ENCODE assay signal across 25 cellular contexts in the genomic region with DNA sequence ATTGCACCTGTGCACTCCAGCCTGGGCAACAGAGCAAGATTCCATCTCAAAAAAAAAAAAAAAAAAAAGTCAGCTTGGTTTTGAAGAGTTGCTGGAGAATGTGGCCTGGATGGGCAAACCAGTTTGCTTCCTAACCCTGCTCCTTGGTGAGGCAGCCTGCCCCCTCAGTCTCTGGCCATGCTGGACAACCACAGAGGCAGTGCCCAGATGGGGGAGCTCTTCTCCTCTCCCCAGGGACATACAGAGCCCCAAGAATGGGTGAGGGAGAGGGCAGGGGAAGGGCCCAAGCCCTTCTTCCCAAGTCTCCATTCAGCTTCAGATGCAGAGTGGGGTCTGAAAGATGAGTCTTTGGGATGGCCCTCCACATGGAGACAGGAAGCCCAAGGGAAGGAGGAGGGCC. TPM values are rescaled to one million over a fixed set of nuclear protein-coding genes. Genes with fewer than 3 reads are reported as not detected.
DNase-seq lines count a peak whose midpoint lies in the region; ATAC-seq, FAIRE-seq and TF ChIP-seq lines count a peak whose summit lies in the region.
"Had no signal": no experiment of that assay in that cellular context is flagged by ENCODE, and none has a peak within 500 bp of the region (broad histone marks: within the 10 kb centered on the region; RNA-seq: fewer than 3 reads in every experiment).

No MANE protein-coding gene starts in this region.

- intact Hi-C loops in MCF 10A (cut with micrococcal nuclease) (no loop called here), mammary epithelial cell (cut with micrococcal nuclease) (no loop called here)

- H3K36me3 Mint-ChIP-seq in MCF 10A (ENCODE audit: insufficient read depth, unreplicated experiment) (peaks cover 16% of the 10 kb centered on the region), progenitor cell of endocrine pancreas (ENCODE audit: insufficient read depth) (peaks cover 15% of the 10 kb centered on the region), T-cell (no peaks in the 10 kb centered on the region)

- H3K9me3 ChIP-seq in mammary epithelial cell (replicated peaks; ENCODE audit: insufficient read depth, low read length) (no peaks in the 10 kb centered on the region), small intestine (ENCODE audit: control insufficient read depth, low read depth) (no peaks in the 10 kb centered on the region)
- H3K9me3 ChIP-seq: BLaER1, ovary had no signal

- H3K27ac Mint-ChIP-seq in MCF 10A (ENCODE audit: low read depth, unreplicated experiment) (peak overlapping the region; percentile 59), progenitor cell of endocrine pancreas (peak overlapping the region; percentile 71), T-cell (no peak overlapping the region)
- H3K27ac Mint-ChIP-seq: activated T-helper 17 cell treated with anti-CD3 and anti-CD28 coated beads, Interleukin-2, amount 50 U/mL, for 72 hours; stimulated activated naive CD8-positive, alpha-beta T cell treated with anti-CD3 and anti-CD28 coated beads, Interleukin-15, amount 100 ng/mL, for 72 hours; type B pancreatic cell had no signal

- H3K4me3 ChIP-seq in mammary epithelial cell (replicated peaks in 1 of 3; ENCODE audit: insufficient read depth in 1 of 3, low read depth in 2 of 3, low read length in 3 of 3): no peak overlapping the region
- no peak overlapping the region for H3K4me3 ChIP-seq in fibroblast of the aortic adventitia (ENCODE audit: low read depth, low read length)
- no peak overlapping the region for H3K4me3 ChIP-seq in small intestine (ENCODE audit: low read depth in 1 of 2, low read length in 2 of 2)
- H3K4me3 ChIP-seq: BLaER1, ovary had no signal

- ATAC-seq in SK-N-SH treated with all-trans-retinoic acid at 6 μM for 48 hours: peak; percentile 45
- ATAC-seq in T-cell (replicated peaks in 1 of 4): no peak
- ATAC-seq in HG03280 (IDR thresholded peaks at IDR 0.05; ENCODE audit: unreplicated experiment): no peak
- ATAC-seq: activated T-helper 17 cell treated with anti-CD3 and anti-CD28 coated beads, Interleukin-2, amount 50 U/mL, for 72 hours; stimulated activated naive CD8-positive, alpha-beta T cell treated with anti-CD3 and anti-CD28 coated beads, Interleukin-15, amount 100 ng/mL, for 72 hours had no signal

- H3K4me1 Mint-ChIP-seq in MCF 10A (ENCODE audit: insufficient read depth, unreplicated experiment): no peaks in the 10 kb centered on the region
- no peaks in the 10 kb centered on the region for H3K4me1 Mint-ChIP-seq in progenitor cell of endocrine pancreas (ENCODE audit: low read depth)
- no peaks in the 10 kb centered on the region for H3K4me1 Mint-ChIP-seq in T-cell
- H3K4me1 Mint-ChIP-seq: activated T-helper 17 cell treated with anti-CD3 and anti-CD28 coated beads, Interleukin-2, amount 50 U/mL, for 72 hours; stimulated activated naive CD8-positive, alpha-beta T cell treated with anti-CD3 and anti-CD28 coated beads, Interleukin-15, amount 100 ng/mL, for 72 hours had no signal

- H3K27me3 ChIP-seq in mammary epithelial cell (ENCODE audit: insufficient read depth, low read length): no peaks in the 10 kb centered on the region
- no peaks in the 10 kb centered on the region for H3K27me3 ChIP-seq in small intestine (ENCODE audit: control insufficient read depth in 2 of 2, insufficient read depth in 2 of 2, low read length in 2 of 2)
- H3K27me3 ChIP-seq: BLaER1, ovary had no signal

- CTCF ChIA-PET in MCF 10A (lab: Yijun Ruan, JAX) (interaction anchor here (1.3 to 2.0 kb wide), 2 partner anchors 12 to 76 kb away, joined by 7 to 9 read pairs; no protein-coding TSS in a partner anchor), mammary epithelial cell (lab: Charles Lee; ENCODE audit: low non-redundant PET) (no interaction called here), T-cell (lab: Charles Lee) (interaction anchor here in 1 of 2 donors (0.9 kb wide), 1 partner anchor 44 kb away, joined by 3 read pairs; no protein-coding TSS in a partner anchor)

- dilution Hi-C loops in mammary epithelial cell (cut with HindIII; ENCODE audit: low sequenced_read_pairs): no loop called here

- no peak overlapping the region for H2AFZ ChIP-seq in mammary epithelial cell (ENCODE audit: low read depth, low read length)

- TF ChIP-seq CTCF in MCF 10A (IDR thresholded peaks at IDR 0.05; ENCODE audit: unreplicated experiment): no peak
- peak in 1 of 2 donors; percentile 34 for TF ChIP-seq CTCF in mammary epithelial cell (conservative IDR thresholded peaks at IDR 0.05 in 1 of 2, IDR thresholded peaks at IDR 0.05 in 1 of 2; ENCODE audit: extremely low read depth in 1 of 2, insufficient read depth in 1 of 2, low read depth in 1 of 2, low read length in 2 of 2)
- peak; percentile 3 for TF ChIP-seq CTCF in fibroblast of the aortic adventitia (IDR thresholded peaks at IDR 0.05; ENCODE audit: insufficient read depth, low read length)
- no peak for TF ChIP-seq CTCF in progenitor cell of endocrine pancreas (IDR thresholded peaks at IDR 0.05; ENCODE audit: unreplicated experiment)

- no peak overlapping the region for H3K4me2 ChIP-seq in mammary epithelial cell (ENCODE audit: insufficient read depth, low read depth, low read length)
- H3K4me2 ChIP-seq: BLaER1 had no signal

- no peak overlapping the region for H3K4me3 Mint-ChIP-seq in MCF 10A (ENCODE audit: unreplicated experiment)
- H3K4me3 Mint-ChIP-seq in progenitor cell of endocrine pancreas (ENCODE audit: low read depth): no peak overlapping the region
- no peak overlapping the region for H3K4me3 Mint-ChIP-seq in T-cell
- H3K4me3 Mint-ChIP-seq: activated T-helper 17 cell treated with anti-CD3 and anti-CD28 coated beads, Interleukin-2, amount 50 U/mL, for 72 hours; stimulated activated naive CD8-positive, alpha-beta T cell treated with anti-CD3 and anti-CD28 coated beads, Interleukin-15, amount 100 ng/mL, for 72 hours; type B pancreatic cell had no signal

- H3K27ac ChIP-seq in mammary epithelial cell (ENCODE audit: insufficient read depth, low read depth, low read length) (no peak overlapping the region), small intestine (ENCODE audit: low read depth in 1 of 2, low read length in 1 of 2) (no peak overlapping the region)
- H3K27ac ChIP-seq: BLaER1, ovary, RWPE1 had no signal

- H3K27me3 Mint-ChIP-seq in MCF 10A (ENCODE audit: insufficient read depth, unreplicated experiment) (no peaks in the 10 kb centered on the region), progenitor cell of endocrine pancreas (no peaks in the 10 kb centered on the region), T-cell (peaks cover 12 to 19% of the 10 kb centered on the region in 2 donors)
- H3K27me3 Mint-ChIP-seq: type B pancreatic cell had no signal

- POLR2A ChIA-PET in MCF 10A (lab: Yijun Ruan, JAX) (no interaction called here), T-cell (lab: Charles Lee) (no interaction called here)

- DNase-seq in MCF 10A (ENCODE audit: unreplicated experiment) (no peak), mammary epithelial cell (no peak), fibroblast of the aortic adventitia (ENCODE audit: low read depth) (no peak), progenitor cell of endocrine pancreas (ENCODE audit: low spot score, unreplicated experiment) (no peak), small intestine (no peak), T-cell (no peak)
- DNase-seq: 8988T; activated CD4-positive, alpha-beta T cell treated with anti-CD3 and anti-CD28 coated beads for 48 hours; Calu3; erythroblast; KG1; MV-4-11; NCI-H187 treated with DMSO at 0.1 percent for 48 hours; ovary; stimulated activated CD4-positive, alpha-beta T cell treated with anti-CD3 and anti-CD28 coated beads, Interleukin-2, amount 100 ng/mL, for 24 hours; stimulated activated naive CD8-positive, alpha-beta T cell treated with anti-CD3 and anti-CD28 coated beads, Interleukin-15, amount 100 ng/mL, for 72 hours had no signal

- no peak overlapping the region for H3K9ac ChIP-seq in mammary epithelial cell (ENCODE audit: insufficient read depth, low read length)
- H3K9ac ChIP-seq: BLaER1 had no signal

- H3K36me3 ChIP-seq in mammary epithelial cell (ENCODE audit: insufficient read depth, low read length): peaks cover 18% of the 10 kb centered on the region
- peaks cover 0 to 2% of the 10 kb centered on the region in 2 donors for H3K36me3 ChIP-seq in small intestine (ENCODE audit: control insufficient read depth in 2 of 2, insufficient read depth in 2 of 2, low read length in 2 of 2)
- H3K36me3 ChIP-seq: ovary had no signal

- in situ Hi-C loops in mammary epithelial cell (cut with MboI; ENCODE audit: low sequenced_read_pairs in 2 of 2): no loop called here

- H3K9me3 Mint-ChIP-seq in MCF 10A (ENCODE audit: unreplicated experiment) (no peaks in the 10 kb centered on the region), progenitor cell of endocrine pancreas (ENCODE audit: low read depth) (no peaks in the 10 kb centered on the region), T-cell (no peaks in the 10 kb centered on the region)
- H3K9me3 Mint-ChIP-seq: activated T-helper 17 cell treated with anti-CD3 and anti-CD28 coated beads, Interleukin-2, amount 50 U/mL, for 72 hours; stimulated activated naive CD8-positive, alpha-beta T cell treated with anti-CD3 and anti-CD28 coated beads, Interleukin-15, amount 100 ng/mL, for 72 hours; type B pancreatic cell had no signal

- no peaks in the 10 kb centered on the region for H4K20me1 ChIP-seq in mammary epithelial cell (ENCODE audit: insufficient read depth, low read length)
- H4K20me1 ChIP-seq: BLaER1 had no signal

- H3K79me2 ChIP-seq in mammary epithelial cell (ENCODE audit: insufficient read depth, low read length): peaks cover 3% of the 10 kb centered on the region

- no peak for FAIRE-seq in small intestine (lab: Jason Lieb, UNC)
- FAIRE-seq: GM19239, H54 had no signal

- H3K4me1 ChIP-seq in mammary epithelial cell (ENCODE audit: insufficient read depth, low read length): no peaks in the 10 kb centered on the region
- peaks cover 2 to 3% of the 10 kb centered on the region in 2 donors for H3K4me1 ChIP-seq in small intestine (ENCODE audit: control insufficient read depth in 2 of 2, insufficient read depth in 1 of 2, low read depth in 1 of 2, low read length in 1 of 2)

- BruUV-seq in MCF 10A (replicated peaks; lab: Mats Ljungman, UMichigan) (no TSS peak), mammary epithelial cell (replicated peaks; lab: Mats Ljungman, UMichigan) (no TSS peak)

RNA-seq across cellular contexts. Expression of a gene that starts 27.9 kb away (rescaled TPM):
- total RNA-seq in MCF 10A (2022) (52.8 and 57.7 TPM in 2 replicates), mammary epithelial cell (100 to 1,000 TPM in 1 of 2 donors, 10 to 100 TPM in 1; 50.5 to 110 TPM), fibroblast of the aortic adventitia (ENCODE audit: low replicate concordance) (87.3 and 121 TPM in 2 replicates), progenitor cell of endocrine pancreas (198 and 207 TPM in 2 replicates), T-cell (under 1 TPM in 3 of 5 donors, not detected in 2; 0.66 to 0.76 (median 0.76) TPM)
- polyA plus RNA-seq in mammary epithelial cell (128 TPM), small intestine (10 to 100 TPM in 2 of 3 donors, 1 to 10 TPM in 1; 7.8 to 40.7 (median 10.3) TPM)
- 224 TPM for polyA minus RNA-seq in mammary epithelial cell

RNA-seq across cellular contexts. Expression of a gene that starts 41.0 kb away (rescaled TPM):
- total RNA-seq in MCF 10A (2022) (not detected in 2 replicates), mammary epithelial cell (1 to 10 TPM in 1 of 2 donors, under 1 TPM in 1; 0.33 to 1.3 TPM), fibroblast of the aortic adventitia (ENCODE audit: low replicate concordance) (1.2 and 5.5 TPM in 2 replicates), progenitor cell of endocrine pancreas (3.7 and 4.5 TPM in 2 replicates), T-cell (not detected)
- polyA plus RNA-seq in mammary epithelial cell (0.03 TPM), small intestine (1 to 10 TPM in 2 of 3 donors, not detected in 1; 1.9 TPM)
- polyA minus RNA-seq in mammary epithelial cell: not detected
- total RNA-seq: activated T-helper 17 cell treated with anti-CD3 and anti-CD28 coated beads, Interleukin-2, amount 50 U/mL, for 72 hours; Calu3; dermis blood vessel endothelial cell had no signal

Comparison
In these comparisons a context has a peak if more than half of its experiments do, and no peak if none do; other contexts are left out.
1. H3K27ac Mint-ChIP-seq: peak in MCF 10A (single experiment) and progenitor cell of endocrine pancreas (single experiment); none in T-cell (0 of 2).
2. RNA of a gene that starts 27.9 kb away (total RNA-seq): 198 to 207 TPM in progenitor cell of endocrine pancreas, 50.5 to 110 TPM in mammary epithelial cell, 87.3 to 121 TPM in fibroblast of the aortic adventitia and 52.8 to 57.7 TPM in MCF 10A; 0.66 to 0.76 TPM in T-cell; every median in the first group is over 10 times any median in the second.